In genomic region chr18:50622865-50623393, GRCh38 we compare ENCODE assay signal across 1 cellular context.
TF ChIP-seq lines count a peak whose summit lies in the region.

No MANE protein-coding gene starts in this region.

TF ChIP-seq in HEK293, 187 proteins besides CTCF, POLR2A, EP300 and RAD21 (continued from another document):
- TF ChIP-seq KLF10 (tag by site-specific recombination; IDR thresholded peaks at IDR 0.05) (no peak), SALL2 (tag by site-specific recombination; IDR thresholded peaks at IDR 0.05; ENCODE audit: borderline replicate concordance) (no peak), ZNF202 (tag by site-specific recombination; IDR thresholded peaks at IDR 0.05; ENCODE audit: borderline replicate concordance) (no peak), ZBTB10 (tag by site-specific recombination; IDR thresholded peaks at IDR 0.05) (no peak), ZNF658 (tag by site-specific recombination; IDR thresholded peaks at IDR 0.05) (no peak)
